ENCODE assay signal across 1 cellular context in the genomic region with DNA sequence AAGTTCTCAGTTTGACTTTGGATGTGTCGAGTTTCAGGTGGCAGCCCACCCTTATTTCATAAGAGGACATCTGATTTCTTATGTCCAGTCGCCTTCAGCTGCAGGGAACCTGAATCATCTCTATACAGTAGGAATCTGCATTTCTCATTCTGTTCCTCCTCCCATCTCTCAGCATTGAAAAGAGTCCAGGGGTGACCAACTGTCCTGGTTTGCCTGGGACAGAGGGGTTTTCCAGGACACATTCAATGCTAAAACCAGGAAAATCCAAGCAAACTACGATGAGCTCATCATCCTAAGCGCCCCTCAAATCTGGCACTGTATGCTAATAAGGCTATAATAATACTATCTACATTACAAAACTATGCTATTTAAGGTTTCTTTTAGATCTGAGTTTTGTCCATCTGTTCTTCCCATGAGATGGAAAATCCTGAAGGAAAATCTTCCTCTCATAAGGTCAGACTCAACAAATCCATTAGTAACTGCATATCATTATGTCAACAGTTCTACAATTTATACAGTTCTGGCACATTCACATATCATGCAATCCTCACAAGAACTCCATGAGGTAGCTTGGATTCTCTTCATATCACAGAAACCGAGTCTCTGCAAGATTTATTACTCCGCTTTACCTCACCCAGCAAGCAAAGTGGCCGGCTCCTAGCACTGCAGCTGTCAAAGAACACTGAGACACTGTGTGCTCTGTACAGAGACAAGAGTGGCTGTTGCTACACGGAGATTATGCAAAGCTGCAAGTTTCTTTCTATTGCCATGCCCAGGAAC.
TF ChIP-seq lines count a peak whose summit lies in the region.

No MANE protein-coding gene starts in this region.

TF ChIP-seq in HEK293, 187 proteins besides CTCF, POLR2A, EP300 and RAD21 (continued from another document):
- TF ChIP-seq, protein P1, sequence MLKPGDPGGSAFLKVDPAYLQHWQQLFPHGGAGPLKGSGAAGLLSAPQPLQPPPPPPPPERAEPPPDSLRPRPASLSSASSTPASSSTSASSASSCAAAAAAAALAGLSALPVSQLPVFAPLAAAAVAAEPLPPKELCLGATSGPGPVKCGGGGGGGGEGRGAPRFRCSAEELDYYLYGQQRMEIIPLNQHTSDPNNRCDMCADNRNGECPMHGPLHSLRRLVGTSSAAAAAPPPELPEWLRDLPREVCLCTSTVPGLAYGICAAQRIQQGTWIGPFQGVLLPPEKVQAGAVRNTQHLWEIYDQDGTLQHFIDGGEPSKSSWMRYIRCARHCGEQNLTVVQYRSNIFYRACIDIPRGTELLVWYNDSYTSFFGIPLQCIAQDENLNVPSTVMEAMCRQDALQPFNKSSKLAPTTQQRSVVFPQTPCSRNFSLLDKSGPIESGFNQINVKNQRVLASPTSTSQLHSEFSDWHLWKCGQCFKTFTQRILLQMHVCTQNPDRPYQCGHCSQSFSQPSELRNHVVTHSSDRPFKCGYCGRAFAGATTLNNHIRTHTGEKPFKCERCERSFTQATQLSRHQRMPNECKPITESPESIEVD (tag by site-specific recombination; IDR thresholded peaks at IDR 0.05), result peak; percentile 81
- TF ChIP-seq ZNF274 (IDR thresholded peaks at IDR 0.05; ENCODE audit: low read length) (no peak), ZNF274 (tag by site-specific recombination; IDR thresholded peaks at IDR 0.05; ENCODE audit: borderline replicate concordance) (no peak)
